Comparison of ENCODE assay signal across 8 cellular contexts in genomic region chr12:65156366-65156831, GRCh38. TPM values are rescaled to one million over a fixed set of nuclear protein-coding genes. Genes with fewer than 3 reads are reported as not detected.
A peak's percentile ranks its signal among the peaks of the same experiment; 100 is the strongest.
DNase-seq lines count a peak whose midpoint lies in the region; ATAC-seq, FAIRE-seq and TF ChIP-seq lines count a peak whose summit lies in the region.

No MANE protein-coding gene starts in this region.

- H3K4me2 ChIP-seq in OCI-LY3 (ENCODE audit: low read length): peak overlapping the region; percentile 77

- H3K9me3 Mint-ChIP-seq in activated CD8-positive, alpha-beta memory T cell treated with anti-CD3 and anti-CD28 coated beads, Interleukin-2, amount 10 ng/mL, durations not matched to agents 7 days and 5 days (ENCODE audit: low read depth): no peaks in the 10 kb centered on the region
- H3K9me3 Mint-ChIP-seq in memory B cell: no peaks in the 10 kb centered on the region

- H3K4me1 Mint-ChIP-seq in activated CD8-positive, alpha-beta memory T cell treated with anti-CD3 and anti-CD28 coated beads, Interleukin-2, amount 10 ng/mL, durations not matched to agents 7 days and 5 days: peaks cover 20% of the 10 kb centered on the region
- H3K4me1 Mint-ChIP-seq in memory B cell: peaks cover 9% of the 10 kb centered on the region

- H3K36me3 Mint-ChIP-seq in activated CD8-positive, alpha-beta memory T cell treated with anti-CD3 and anti-CD28 coated beads, Interleukin-2, amount 10 ng/mL, durations not matched to agents 7 days and 5 days: peaks cover 5% of the 10 kb centered on the region
- no peaks in the 10 kb centered on the region for H3K36me3 Mint-ChIP-seq in memory B cell

- H3K27ac Mint-ChIP-seq in activated CD8-positive, alpha-beta memory T cell treated with anti-CD3 and anti-CD28 coated beads, Interleukin-2, amount 10 ng/mL, durations not matched to agents 7 days and 5 days: peak overlapping the region; percentile 93
- H3K27ac Mint-ChIP-seq in memory B cell: peak overlapping the region; percentile 33

- peak overlapping the region; percentile 92 for H3K27ac ChIP-seq in OCI-LY3 (ENCODE audit: low read length)

- no peaks in the 10 kb centered on the region for H3K9me3 ChIP-seq in OCI-LY3 (ENCODE audit: insufficient read depth, low read length)

- H4K20me1 ChIP-seq in OCI-LY3 (ENCODE audit: insufficient read depth, low read length): no peaks in the 10 kb centered on the region

- H3K36me3 ChIP-seq in OCI-LY3 (replicated peaks; ENCODE audit: low read depth, low read length): no peaks in the 10 kb centered on the region

- peak overlapping the region; percentile 57 for H3K4me3 ChIP-seq in OCI-LY3 (ENCODE audit: low read length)

- H3K9ac ChIP-seq in OCI-LY3 (ENCODE audit: low read length): peak overlapping the region; percentile 65

- CTCF ChIA-PET in activated CD8-positive, alpha-beta memory T cell treated with anti-CD3 and anti-CD28 coated beads, Interleukin-2, amount 10 ng/mL, durations not matched to agents 7 days and 5 days (lab: Charles Lee): interaction anchor here (0.9 to 5.7 kb wide), 3 partner anchors 12 to 951 kb away, joined by 3 to 41 read pairs (median 7); partner anchors contain the start of gene LEMD3

- H3K27me3 ChIP-seq in OCI-LY3 (ENCODE audit: low read depth, low read length): no peaks in the 10 kb centered on the region

- peaks cover 7% of the 10 kb centered on the region for H3K27me3 Mint-ChIP-seq in activated CD8-positive, alpha-beta memory T cell treated with anti-CD3 and anti-CD28 coated beads, Interleukin-2, amount 10 ng/mL, durations not matched to agents 7 days and 5 days
- peaks cover 5% of the 10 kb centered on the region for H3K27me3 Mint-ChIP-seq in memory B cell

- H3K4me3 Mint-ChIP-seq in activated CD8-positive, alpha-beta memory T cell treated with anti-CD3 and anti-CD28 coated beads, Interleukin-2, amount 10 ng/mL, durations not matched to agents 7 days and 5 days: peak overlapping the region; percentile 66
- peak overlapping the region; percentile 33 for H3K4me3 Mint-ChIP-seq in memory B cell

- peaks cover 29% of the 10 kb centered on the region for H3K4me1 ChIP-seq in OCI-LY3 (ENCODE audit: low read length)

- FAIRE-seq in urothelium cell line (lab: Jason Lieb, UNC): no peak

- peak; percentile 93 for ATAC-seq in activated CD8-positive, alpha-beta memory T cell treated with anti-CD3 and anti-CD28 coated beads, Interleukin-2, amount 10 ng/mL, durations not matched to agents 7 days and 5 days
- peak; percentile 90 for ATAC-seq in HG02885 (IDR thresholded peaks at IDR 0.05; ENCODE audit: poor library complexity, unreplicated experiment)
- peak; percentile 81 for ATAC-seq in memory B cell (ENCODE audit: low read depth)

- H2AFZ ChIP-seq in OCI-LY3 (ENCODE audit: low read depth, low read length): peak overlapping the region; percentile 48

- TF ChIP-seq CTCF in OCI-LY3 (IDR thresholded peaks at IDR 0.05; ENCODE audit: low read depth, low read length): no peak

- peak; percentile 54 for DNase-seq in activated CD8-positive, alpha-beta memory T cell treated with anti-CD3 and anti-CD28 coated beads, Interleukin-2, amount 10 ng/mL, durations not matched to agents 7 days and 5 days
- no peak for DNase-seq in activated CD8-positive, alpha-beta memory T cell treated with anti-CD3 and anti-CD28 coated beads for 24 hours
- peak in 1 of 2 donors; percentile 6 for DNase-seq in memory B cell (ENCODE audit: low spot score in 2 of 2)
- DNase-seq in urothelium cell line (ENCODE audit: low spot score): no peak
- no peak for DNase-seq in ureter (ENCODE audit: low spot score)
- DNase-seq in NCI-H1417 (lab: John Stamatoyannopoulos, UW): no peak

- no peaks in the 10 kb centered on the region for H3K79me2 ChIP-seq in OCI-LY3 (ENCODE audit: low read length)

RNA-seq across cellular contexts. Expression of gene LEMD3, which starts 13.0 kb away (rescaled TPM):
- 10 to 100 TPM; 28.2 to 37.3 TPM for total RNA-seq in activated CD8-positive, alpha-beta memory T cell treated with anti-CD3 and anti-CD28 coated beads, Interleukin-2, amount 10 ng/mL, durations not matched to agents 7 days and 5 days
- 27.5 TPM for total RNA-seq in ureter

RNA-seq across cellular contexts. Expression of gene WIF1, which starts 35.3 kb away (rescaled TPM):
- not detected for total RNA-seq in activated CD8-positive, alpha-beta memory T cell treated with anti-CD3 and anti-CD28 coated beads, Interleukin-2, amount 10 ng/mL, durations not matched to agents 7 days and 5 days
- total RNA-seq in ureter: 0.29 TPM
